8 cellular contexts compared by ENCODE assay signal in genomic region chr4:153223935-153224334, GRCh38. TPM values are rescaled to one million over a fixed set of nuclear protein-coding genes. Genes with fewer than 3 reads are reported as not detected.
DNase-seq lines count a peak whose midpoint lies in the region; ATAC-seq and TF ChIP-seq lines count a peak whose summit lies in the region.

No MANE protein-coding gene starts in this region.

- ATAC-seq in HG02759 (IDR thresholded peaks at IDR 0.05; ENCODE audit: unreplicated experiment) (no peak), GM21723 (IDR thresholded peaks at IDR 0.05; ENCODE audit: unreplicated experiment) (no peak)

- H3K4me3 ChIP-seq in esophagus squamous epithelium (peak overlapping the region; percentile 57 to 78 (median 66)), osteoblast (ENCODE audit: insufficient read depth, low read length) (peak overlapping the region; percentile 80)

- H2AFZ ChIP-seq in osteoblast (ENCODE audit: low read length) = peak overlapping the region; percentile 96

- H3K36me3 ChIP-seq in esophagus squamous epithelium = no peaks in the 10 kb centered on the region
- H3K36me3 ChIP-seq in osteoblast (ENCODE audit: insufficient read depth, low read length) = no peaks in the 10 kb centered on the region

- peaks cover 35% of the 10 kb centered on the region for H3K79me2 ChIP-seq in osteoblast (ENCODE audit: insufficient read depth, low read length)

- H3K9me3 ChIP-seq in esophagus squamous epithelium (no peaks in the 10 kb centered on the region), osteoblast (ENCODE audit: low read depth, low read length) (no peaks in the 10 kb centered on the region)

- H3K27me3 ChIP-seq in esophagus squamous epithelium (no peaks in the 10 kb centered on the region), osteoblast (ENCODE audit: insufficient read depth, low read length) (no peaks in the 10 kb centered on the region)

- intact Hi-C loops in esophagus squamous epithelium (cut with DNase I) = no loop called here

- peaks cover 2% of the 10 kb centered on the region for H4K20me1 ChIP-seq in osteoblast (ENCODE audit: insufficient read depth, low read length)

- H3K4me1 ChIP-seq in esophagus squamous epithelium (peaks cover 10 to 56% (median 13%) of the 10 kb centered on the region in 3 donors), osteoblast (ENCODE audit: insufficient read depth, low read length) (peaks cover 35% of the 10 kb centered on the region)

- TF ChIP-seq CTCF in esophagus squamous epithelium (IDR thresholded peaks at IDR 0.05) = no peak
- no peak for TF ChIP-seq CTCF in osteoblast (IDR thresholded peaks at IDR 0.05; ENCODE audit: extremely low read depth, low read depth, low read length)

- peak overlapping the region; percentile 99 for H3K4me2 ChIP-seq in osteoblast (ENCODE audit: insufficient read depth, low read length)

- TF ChIP-seq POLR2A in esophagus squamous epithelium (IDR thresholded peaks at IDR 0.05) = no peak

- 8 to 33% methylated on average over 1 of the region's 1 CpG for WGBS in esophagus squamous epithelium, 2 donors

- DNase-seq in DMS53 treated with DMSO at 0.1 percent for 48 hours (lab: John Stamatoyannopoulos, UW; ENCODE audit: unreplicated experiment) (peak; percentile 36), NCI-H524 treated with DMSO at 0.1 percent for 48 hours (lab: John Stamatoyannopoulos, UW) (peak; percentile 15), esophagus squamous epithelium (lab: John Stamatoyannopoulos, UW) (no peak), osteoblast (ENCODE audit: insufficient read length, low spot score, missing footprints) (no peak), retina (no peak)
- DNase-seq in stimulated activated CD4-positive, alpha-beta T cell treated with anti-CD3 and anti-CD28 coated beads, Interleukin-4, amount 100 ng/mL, for 1 hour = no peak

- H3K27ac ChIP-seq in esophagus squamous epithelium = peak overlapping the region in 3 of 4 donors; percentile 89 to 94 (median 91)
- peak overlapping the region; percentile 83 for H3K27ac ChIP-seq in osteoblast (ENCODE audit: low read depth, low read length)

RNA-seq across cellular contexts. Expression of gene TRIM2, which starts 19.7 kb away (rescaled TPM):
- 10 to 100 TPM in 3 of 4 donors, 1 to 10 TPM in 1; 5.8 to 18.9 (median 14.9) TPM for total RNA-seq in esophagus squamous epithelium
- total RNA-seq in osteoblast = 39.8 and 54.5 TPM in 2 replicates

Comparison
In these comparisons a context has a peak if more than half of its experiments do, and no peak if none do; other contexts are left out.
1. DNase-seq: peak in DMS53 treated with DMSO at 0.1 percent for 48 hours (single experiment) and NCI-H524 treated with DMSO at 0.1 percent for 48 hours (single experiment); none in esophagus squamous epithelium (single experiment), osteoblast (single experiment), stimulated activated CD4-positive, alpha-beta T cell treated with anti-CD3 and anti-CD28 coated beads, Interleukin-4, amount 100 ng/mL, for 1 hour (single experiment) and retina (single experiment).